19 cellular contexts compared by ENCODE assay signal in genomic region chr6:123940551-123940950, GRCh38.
"Had no signal": no experiment of that assay in that cellular context is flagged by ENCODE, and none has a peak within 500 bp of the region (broad histone marks: within the 10 kb centered on the region; RNA-seq: fewer than 3 reads in every experiment).

No MANE protein-coding gene starts in this region.

- H3K4me1 ChIP-seq: sigmoid colon, spleen had no signal

- H3K4me3 ChIP-seq: coronary artery, left ventricle myocardium inferior, sigmoid colon, spleen had no signal

- ATAC-seq: natural killer cell; stimulated activated naive CD8-positive, alpha-beta T cell treated with anti-CD3 and anti-CD28 coated beads, Interleukin-15, Interleukin-2, amounts not matched to agents 100 U/mL and 50 U/mL, for 24 hours had no signal

- H3K36me3 ChIP-seq: brain microvascular endothelial cell, left ventricle myocardium inferior, sigmoid colon, spleen had no signal

- H3K27ac ChIP-seq: brain microvascular endothelial cell, coronary artery, left ventricle myocardium inferior, sigmoid colon, spleen had no signal

- DNase-seq: activated B cell treated with CpG ODN at 0.5 μM for 24 hours; activated CD4-positive, alpha-beta T cell treated with anti-CD3 and anti-CD28 coated beads for 4 hours; activated CD4-positive, alpha-beta T cell treated with anti-CD3 and anti-CD28 coated beads, Interleukin-2, amount 50 U/mL, for 48 hours; activated effector memory CD4-positive, alpha-beta T cell treated with anti-CD3 and anti-CD28 coated beads, Interleukin-2, amount 50 U/mL, for 16 hours; activated naive CD4-positive, alpha-beta T cell treated with anti-CD3 and anti-CD28 coated beads, Interleukin-2, amount 10 ng/mL, durations not matched to agents 7 days and 5 days; activated T-cell treated with anti-CD3 and anti-CD28 coated beads for 4 hours; brain microvascular endothelial cell; central memory CD4-positive, alpha-beta T cell; foreskin fibroblast; left ventricle myocardium inferior; midbrain; natural killer cell; retina; sigmoid colon; spleen; stimulated activated CD4-positive, alpha-beta T cell treated with anti-CD3 and anti-CD28 coated beads, Interleukin-4, amount 100 ng/mL, for 1 hour; stimulated activated naive CD8-positive, alpha-beta T cell treated with anti-CD3 and anti-CD28 coated beads, Interleukin-15, Interleukin-2, amounts not matched to agents 100 U/mL and 50 U/mL, for 24 hours; T-helper 9 cell had no signal

- H3K9me3 ChIP-seq: left ventricle myocardium inferior, sigmoid colon, spleen had no signal

- H3K27me3 ChIP-seq: brain microvascular endothelial cell, sigmoid colon, spleen had no signal
